In the genomic region with DNA sequence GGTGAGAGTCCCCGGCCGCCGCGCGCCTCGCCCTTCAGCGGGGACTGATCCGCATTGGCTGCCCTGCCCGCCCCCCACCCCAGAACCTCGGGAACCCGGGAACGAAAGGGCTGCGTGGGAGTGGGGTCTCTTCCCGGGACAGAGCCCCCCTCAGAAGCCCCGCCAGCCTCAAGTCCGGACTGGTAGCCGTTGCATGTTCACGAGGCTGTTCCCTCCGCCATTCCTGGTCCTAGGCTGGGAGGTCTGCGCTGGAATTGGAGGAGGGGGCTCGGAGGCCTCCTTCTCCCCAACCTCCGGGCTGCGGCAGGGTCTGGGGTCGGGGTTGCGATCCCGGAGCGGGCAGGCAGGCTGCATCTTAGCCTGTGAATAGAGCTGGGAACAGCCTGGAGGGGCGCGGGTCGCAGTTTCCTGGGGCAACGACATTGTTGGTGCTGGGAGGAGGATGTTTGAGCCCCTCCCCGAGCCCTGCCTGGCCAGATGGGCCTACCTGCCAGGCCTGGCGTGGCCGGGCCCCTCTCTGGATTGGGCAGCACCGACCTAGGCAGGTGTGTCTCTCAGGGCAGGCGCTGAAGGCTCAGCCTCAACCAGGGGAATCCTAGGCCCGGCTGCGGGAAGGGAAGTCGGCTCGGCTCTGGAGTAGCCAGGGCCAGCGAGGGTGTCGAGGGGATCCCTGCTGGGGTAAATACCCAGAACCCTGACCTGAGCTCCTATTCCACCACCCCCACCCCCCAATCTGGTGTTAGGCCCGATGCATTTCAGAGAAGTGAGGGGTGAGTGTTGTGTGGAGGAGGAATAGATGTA, we compare ENCODE assay signal across 1 cellular context.
TF ChIP-seq lines count a peak whose summit lies in the region.

No MANE protein-coding gene starts in this region.

TF ChIP-seq in HepG2, 621 proteins besides CTCF, POLR2A, EP300 and RAD21:
- 0 out of 2 replicates have a peak, but pooled peaks have one; percentile 1 for TF ChIP-seq ZNF816 (CRISPR knock-in tag; IDR thresholded peaks at IDR 0.05; ENCODE audit: borderline replicate concordance)
- no peak for TF ChIP-seq SP140L (CRISPR knock-in tag; IDR thresholded peaks at IDR 0.05; ENCODE audit: borderline replicate concordance)
